In genomic region chr9:114501786-114502682, GRCh38 we compare ENCODE assay signal across 1 cellular context.
TF ChIP-seq lines count a peak whose summit lies in the region.

No MANE protein-coding gene starts in this region.

TF ChIP-seq in HepG2, 621 proteins besides CTCF, POLR2A, EP300 and RAD21 (continued from another document and continues in another):
- no peak for TF ChIP-seq KDM1A (CRISPR knock-in tag; IDR thresholded peaks at IDR 0.05)
- TF ChIP-seq ZBTB25 (CRISPR knock-in tag; IDR thresholded peaks at IDR 0.05) = 0 out of 2 replicates have a peak, but pooled peaks have one; percentile 18
- TF ChIP-seq SP140L (CRISPR knock-in tag; IDR thresholded peaks at IDR 0.05; ENCODE audit: borderline replicate concordance) = no peak
- peak; percentile 38 for TF ChIP-seq ZNF781 (CRISPR knock-in tag; IDR thresholded peaks at IDR 0.05; ENCODE audit: borderline replicate concordance, not compliant biosample characterization)
- no peak for TF ChIP-seq GATAD1 (CRISPR knock-in tag; IDR thresholded peaks at IDR 0.05)
- no peak for TF ChIP-seq NR3C1 (CRISPR knock-in tag; IDR thresholded peaks at IDR 0.05)
- no peak for TF ChIP-seq SOX6 (IDR thresholded peaks at IDR 0.05)
- no peak for TF ChIP-seq SOX6 (CRISPR knock-in tag; IDR thresholded peaks at IDR 0.05)
- TF ChIP-seq, protein P1, sequence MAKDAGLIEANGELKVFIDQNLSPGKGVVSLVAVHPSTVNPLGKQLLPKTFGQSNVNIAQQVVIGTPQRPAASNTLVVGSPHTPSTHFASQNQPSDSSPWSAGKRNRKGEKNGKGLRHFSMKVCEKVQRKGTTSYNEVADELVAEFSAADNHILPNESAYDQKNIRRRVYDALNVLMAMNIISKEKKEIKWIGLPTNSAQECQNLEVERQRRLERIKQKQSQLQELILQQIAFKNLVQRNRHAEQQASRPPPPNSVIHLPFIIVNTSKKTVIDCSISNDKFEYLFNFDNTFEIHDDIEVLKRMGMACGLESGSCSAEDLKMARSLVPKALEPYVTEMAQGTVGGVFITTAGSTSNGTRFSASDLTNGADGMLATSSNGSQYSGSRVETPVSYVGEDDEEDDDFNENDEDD (CRISPR knock-in tag; IDR thresholded peaks at IDR 0.05; ENCODE audit: borderline replicate concordance) = peak; percentile 37; the same call in 1 of the 2 replicates
- TF ChIP-seq JARID2 (CRISPR knock-in tag; IDR thresholded peaks at IDR 0.05; ENCODE audit: insufficient replicate concordance) = no peak
- TF ChIP-seq RELA (CRISPR knock-in tag; IDR thresholded peaks at IDR 0.05) = no peak
- no peak for TF ChIP-seq ZNF703 (CRISPR knock-in tag; IDR thresholded peaks at IDR 0.05; ENCODE audit: borderline replicate concordance)
- TF ChIP-seq ARNT (IDR thresholded peaks at IDR 0.05) = no peak
- no peak for TF ChIP-seq ZNF33A (CRISPR knock-in tag; IDR thresholded peaks at IDR 0.05; ENCODE audit: borderline replicate concordance)
- TF ChIP-seq, protein P2, sequence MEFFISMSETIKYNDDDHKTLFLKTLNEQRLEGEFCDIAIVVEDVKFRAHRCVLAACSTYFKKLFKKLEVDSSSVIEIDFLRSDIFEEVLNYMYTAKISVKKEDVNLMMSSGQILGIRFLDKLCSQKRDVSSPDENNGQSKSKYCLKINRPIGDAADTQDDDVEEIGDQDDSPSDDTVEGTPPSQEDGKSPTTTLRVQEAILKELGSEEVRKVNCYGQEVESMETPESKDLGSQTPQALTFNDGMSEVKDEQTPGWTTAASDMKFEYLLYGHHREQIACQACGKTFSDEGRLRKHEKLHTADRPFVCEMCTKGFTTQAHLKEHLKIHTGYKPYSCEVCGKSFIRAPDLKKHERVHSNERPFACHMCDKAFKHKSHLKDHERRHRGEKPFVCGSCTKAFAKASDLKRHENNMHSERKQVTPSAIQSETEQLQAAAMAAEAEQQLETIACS (CRISPR knock-in tag; IDR thresholded peaks at IDR 0.05) = no peak
- 0 out of 2 replicates have a peak, but pooled peaks have one; percentile 39 for TF ChIP-seq ZNF224 (CRISPR knock-in tag; IDR thresholded peaks at IDR 0.05)
- no peak for TF ChIP-seq POGZ (CRISPR knock-in tag; IDR thresholded peaks at IDR 0.05)
- TF ChIP-seq ZNF709 (CRISPR knock-in tag; IDR thresholded peaks at IDR 0.05) = no peak
- TF ChIP-seq ZNF878 (CRISPR knock-in tag; IDR thresholded peaks at IDR 0.05) = no peak
- TF ChIP-seq ETV6 (CRISPR knock-in tag; conservative IDR thresholded peaks at IDR 0.05) = no peak
- no peak for TF ChIP-seq SPEN (CRISPR knock-in tag; IDR thresholded peaks at IDR 0.05; ENCODE audit: low read depth)
- TF ChIP-seq CENPBD1 (CRISPR knock-in tag; IDR thresholded peaks at IDR 0.05; ENCODE audit: borderline replicate concordance, low read depth) = no peak
- TF ChIP-seq PLRG1 (conservative IDR thresholded peaks at IDR 0.05) = no peak
- TF ChIP-seq ZNF446 (CRISPR knock-in tag; IDR thresholded peaks at IDR 0.05) = no peak
- TF ChIP-seq, protein P3, sequence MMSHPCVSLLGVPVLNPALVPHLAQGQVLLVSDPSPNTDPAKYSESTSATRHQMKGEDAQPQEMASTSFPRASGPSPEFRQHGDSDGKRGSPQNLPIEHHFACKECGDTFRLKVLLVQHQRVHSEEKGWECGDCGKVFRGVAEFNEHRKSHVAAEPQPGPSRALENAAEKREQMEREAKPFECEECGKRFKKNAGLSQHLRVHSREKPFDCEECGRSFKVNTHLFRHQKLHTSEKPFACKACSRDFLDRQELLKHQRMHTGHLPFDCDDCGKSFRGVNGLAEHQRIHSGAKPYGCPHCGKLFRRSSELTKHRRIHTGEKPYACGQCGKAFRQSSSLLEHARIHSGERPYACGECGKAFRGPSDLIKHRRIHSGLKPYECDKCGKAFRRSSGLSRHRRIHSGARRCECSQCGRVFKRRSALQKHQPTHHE (CRISPR knock-in tag; IDR thresholded peaks at IDR 0.05; ENCODE audit: borderline replicate concordance) = no peak
- peak; percentile 19 for TF ChIP-seq ASH2L (IDR thresholded peaks at IDR 0.05; ENCODE audit: insufficient read length, low read depth, low read length)
- TF ChIP-seq SNAPC5 (CRISPR knock-in tag; IDR thresholded peaks at IDR 0.05; ENCODE audit: borderline replicate concordance) = no peak
- 0 out of 2 replicates have a peak, but pooled peaks have one; percentile 20 for TF ChIP-seq FOSL2 (CRISPR knock-in tag; IDR thresholded peaks at IDR 0.05)
- TF ChIP-seq, protein P4, sequence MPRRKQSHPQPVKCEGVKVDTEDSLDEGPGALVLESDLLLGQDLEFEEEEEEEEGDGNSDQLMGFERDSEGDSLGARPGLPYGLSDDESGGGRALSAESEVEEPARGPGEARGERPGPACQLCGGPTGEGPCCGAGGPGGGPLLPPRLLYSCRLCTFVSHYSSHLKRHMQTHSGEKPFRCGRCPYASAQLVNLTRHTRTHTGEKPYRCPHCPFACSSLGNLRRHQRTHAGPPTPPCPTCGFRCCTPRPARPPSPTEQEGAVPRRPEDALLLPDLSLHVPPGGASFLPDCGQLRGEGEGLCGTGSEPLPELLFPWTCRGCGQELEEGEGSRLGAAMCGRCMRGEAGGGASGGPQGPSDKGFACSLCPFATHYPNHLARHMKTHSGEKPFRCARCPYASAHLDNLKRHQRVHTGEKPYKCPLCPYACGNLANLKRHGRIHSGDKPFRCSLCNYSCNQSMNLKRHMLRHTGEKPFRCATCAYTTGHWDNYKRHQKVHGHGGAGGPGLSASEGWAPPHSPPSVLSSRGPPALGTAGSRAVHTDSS (CRISPR knock-in tag; conservative IDR thresholded peaks at IDR 0.05) = no peak
- no peak for TF ChIP-seq DNMT1 (CRISPR knock-in tag; IDR thresholded peaks at IDR 0.05)
- TF ChIP-seq MED1 (CRISPR knock-in tag; IDR thresholded peaks at IDR 0.05) = no peak
- TF ChIP-seq ZNF891 (CRISPR knock-in tag; IDR thresholded peaks at IDR 0.05) = peak; percentile 22; the same call in 1 of the 2 replicates
- TF ChIP-seq, protein P5, sequence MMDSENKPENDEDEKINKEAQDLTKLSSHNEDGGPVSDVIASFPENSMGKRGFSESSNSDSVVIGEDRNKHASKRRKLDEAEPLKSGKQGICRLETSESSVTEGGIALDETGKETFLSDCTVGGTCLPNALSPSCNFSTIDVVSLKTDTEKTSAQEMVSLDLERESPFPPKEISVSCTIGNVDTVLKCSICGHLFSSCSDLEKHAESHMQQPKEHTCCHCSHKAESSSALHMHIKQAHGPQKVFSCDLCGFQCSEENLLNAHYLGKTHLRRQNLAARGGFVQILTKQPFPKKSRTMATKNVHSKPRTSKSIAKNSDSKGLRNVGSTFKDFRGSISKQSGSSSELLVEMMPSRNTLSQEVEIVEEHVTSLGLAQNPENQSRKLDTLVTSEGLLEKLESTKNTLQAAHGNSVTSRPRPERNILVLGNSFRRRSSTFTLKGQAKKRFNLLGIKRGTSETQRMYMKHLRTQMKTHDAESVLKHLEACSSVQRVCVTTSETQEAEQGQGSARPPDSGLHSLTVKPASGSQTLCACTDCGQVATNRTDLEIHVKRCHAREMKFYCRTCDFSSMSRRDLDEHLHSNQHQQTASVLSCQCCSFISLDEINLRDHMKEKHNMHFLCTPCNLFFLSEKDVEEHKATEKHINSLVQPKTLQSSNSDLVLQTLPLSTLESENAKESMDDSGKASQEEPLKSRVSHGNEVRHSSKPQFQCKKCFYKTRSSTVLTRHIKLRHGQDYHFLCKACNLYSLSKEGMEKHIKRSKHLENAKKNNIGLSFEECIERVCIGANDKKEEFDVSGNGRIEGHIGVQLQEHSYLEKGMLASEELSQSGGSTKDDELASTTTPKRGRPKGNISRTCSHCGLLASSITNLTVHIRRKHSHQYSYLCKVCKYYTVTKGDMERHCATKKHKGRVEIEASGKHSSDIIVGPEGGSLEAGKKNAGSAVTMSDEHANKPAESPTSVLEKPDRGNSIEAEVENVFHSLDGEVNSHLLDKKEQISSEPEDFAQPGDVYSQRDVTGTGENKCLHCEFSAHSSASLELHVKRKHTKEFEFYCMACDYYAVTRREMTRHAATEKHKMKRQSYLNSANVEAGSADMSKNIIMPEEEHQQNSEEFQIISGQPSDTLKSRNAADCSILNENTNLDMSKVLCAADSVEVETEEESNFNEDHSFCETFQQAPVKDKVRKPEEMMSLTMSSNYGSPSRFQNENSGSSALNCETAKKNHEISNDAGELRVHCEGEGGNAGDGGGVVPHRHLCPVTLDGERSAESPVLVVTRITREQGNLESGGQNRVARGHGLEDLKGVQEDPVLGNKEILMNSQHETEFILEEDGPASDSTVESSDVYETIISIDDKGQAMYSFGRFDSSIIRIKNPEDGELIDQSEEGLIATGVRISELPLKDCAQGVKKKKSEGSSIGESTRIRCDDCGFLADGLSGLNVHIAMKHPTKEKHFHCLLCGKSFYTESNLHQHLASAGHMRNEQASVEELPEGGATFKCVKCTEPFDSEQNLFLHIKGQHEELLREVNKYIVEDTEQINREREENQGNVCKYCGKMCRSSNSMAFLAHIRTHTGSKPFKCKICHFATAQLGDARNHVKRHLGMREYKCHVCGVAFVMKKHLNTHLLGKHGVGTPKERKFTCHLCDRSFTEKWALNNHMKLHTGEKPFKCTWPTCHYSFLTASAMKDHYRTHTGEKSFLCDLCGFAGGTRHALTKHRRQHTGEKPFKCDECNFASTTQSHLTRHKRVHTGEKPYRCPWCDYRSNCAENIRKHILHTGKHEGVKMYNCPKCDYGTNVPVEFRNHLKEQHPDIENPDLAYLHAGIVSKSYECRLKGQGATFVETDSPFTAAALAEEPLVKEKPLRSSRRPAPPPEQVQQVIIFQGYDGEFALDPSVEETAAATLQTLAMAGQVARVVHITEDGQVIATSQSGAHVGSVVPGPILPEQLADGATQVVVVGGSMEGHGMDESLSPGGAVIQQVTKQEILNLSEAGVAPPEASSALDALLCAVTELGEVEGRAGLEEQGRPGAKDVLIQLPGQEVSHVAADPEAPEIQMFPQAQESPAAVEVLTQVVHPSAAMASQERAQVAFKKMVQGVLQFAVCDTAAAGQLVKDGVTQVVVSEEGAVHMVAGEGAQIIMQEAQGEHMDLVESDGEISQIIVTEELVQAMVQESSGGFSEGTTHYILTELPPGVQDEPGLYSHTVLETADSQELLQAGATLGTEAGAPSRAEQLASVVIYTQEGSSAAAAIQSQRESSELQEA (CRISPR knock-in tag; IDR thresholded peaks at IDR 0.05; ENCODE audit: not compliant biosample characterization) = no peak
- TF ChIP-seq ISX (CRISPR knock-in tag; conservative IDR thresholded peaks at IDR 0.05) = no peak
- no peak for TF ChIP-seq EEA1 (CRISPR knock-in tag; IDR thresholded peaks at IDR 0.05; ENCODE audit: borderline replicate concordance)
- TF ChIP-seq NCOA5 (CRISPR knock-in tag; IDR thresholded peaks at IDR 0.05) = no peak
- no peak for TF ChIP-seq ZFP82 (CRISPR knock-in tag; IDR thresholded peaks at IDR 0.05; ENCODE audit: borderline replicate concordance)
- TF ChIP-seq FOXO1 (CRISPR knock-in tag; IDR thresholded peaks at IDR 0.05) = no peak
- no peak for TF ChIP-seq ZNF576 (CRISPR knock-in tag; IDR thresholded peaks at IDR 0.05)
- TF ChIP-seq ZBTB38 (CRISPR knock-in tag; IDR thresholded peaks at IDR 0.05) = no peak
- TF ChIP-seq NFYC (CRISPR knock-in tag; IDR thresholded peaks at IDR 0.05) = no peak
- TF ChIP-seq ZNF143 (CRISPR knock-in tag; IDR thresholded peaks at IDR 0.05) = no peak
- no peak for TF ChIP-seq MEIS1 (CRISPR knock-in tag; IDR thresholded peaks at IDR 0.05; ENCODE audit: borderline replicate concordance)
- TF ChIP-seq DMAP1 (CRISPR knock-in tag; IDR thresholded peaks at IDR 0.05) = peak; percentile 40; the same call in 1 of the 2 replicates
- no peak for TF ChIP-seq ZNF3 (CRISPR knock-in tag; IDR thresholded peaks at IDR 0.05)
- TF ChIP-seq MXD1 (CRISPR knock-in tag; IDR thresholded peaks at IDR 0.05) = no peak
- no peak for TF ChIP-seq TBL1XR1 (IDR thresholded peaks at IDR 0.05; ENCODE audit: borderline replicate concordance, low read length, partially characterized antibody)
